Comparison of ENCODE assay signal across 10 cellular contexts in the genomic region with DNA sequence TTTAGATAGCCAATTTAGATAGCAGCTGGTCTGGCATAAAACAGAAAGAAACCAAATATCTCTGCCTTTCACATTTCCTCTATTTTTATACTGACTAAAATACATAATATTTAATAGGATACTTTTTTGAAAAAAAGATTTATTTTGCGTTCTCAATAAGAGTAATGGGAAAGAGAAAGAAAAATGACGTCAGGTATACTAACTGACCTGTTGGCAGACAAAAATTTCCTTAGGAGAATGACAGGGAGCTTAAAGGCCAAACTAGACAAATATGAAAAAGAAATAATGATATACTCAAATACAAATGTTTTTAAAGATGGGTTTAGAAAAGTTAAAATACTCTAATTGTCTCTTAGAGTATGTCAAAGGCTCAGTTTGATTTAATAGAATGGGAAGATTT.
"Had no signal": no experiment of that assay in that cellular context is flagged by ENCODE, and none has a peak within 500 bp of the region (broad histone marks: within the 10 kb centered on the region; RNA-seq: fewer than 3 reads in every experiment).

No MANE protein-coding gene starts in this region.

- H3K4me1 ChIP-seq: HAP-1 had no signal

- H3K9ac ChIP-seq: GM23248 had no signal

- H3K4me3 ChIP-seq: GM23248, HAP-1 had no signal

- H3K27ac Mint-ChIP-seq: HFFc6 had no signal

- FAIRE-seq: H1, H54 had no signal

- H2AFZ ChIP-seq: GM23248 had no signal

- ATAC-seq: HCT116 had no signal

- DNase-seq: GM23248, GOT3, H7, H9, HCEC 1CT, HFFc6 had no signal

- H3K4me3 Mint-ChIP-seq: H9, HFFc6 had no signal

- H3K36me3 ChIP-seq: HAP-1 had no signal

- H3K9me3 ChIP-seq: HAP-1 had no signal

- H3K27ac ChIP-seq: GM23248 had no signal
